Comparison of ENCODE assay signal across 34 cellular contexts in genomic region chr9:93690618-93691017, GRCh38.
"Had no signal": no experiment of that assay in that cellular context is flagged by ENCODE, and none has a peak within 500 bp of the region (broad histone marks: within the 10 kb centered on the region; RNA-seq: fewer than 3 reads in every experiment).

No MANE protein-coding gene starts in this region.

- H3K4me1 ChIP-seq: adrenal gland, ascending aorta, body of pancreas, breast epithelium had no signal

- ATAC-seq: activated naive CD4-positive, alpha-beta T cell treated with anti-CD3 and anti-CD28 coated beads, Interleukin-2, amount 50 U/mL, for 72 hours; activated naive CD8-positive, alpha-beta T cell treated with anti-CD3 and anti-CD28 coated beads, Interleukin-2, amount 50 U/mL, for 24 hours; activated T-cell treated with anti-CD3 and anti-CD28 coated beads, Interleukin-2, amount 50 U/mL, for 4 hours; activated T-cell treated with anti-CD3 and anti-CD28 coated beads, Interleukin-2, amount 50 U/mL, for 72 hours; activated T-helper 17 cell treated with anti-CD3 and anti-CD28 coated beads, Interleukin-2, amount 50 U/mL, for 72 hours; body of pancreas had no signal

- FAIRE-seq: astrocyte, bronchial epithelial cell had no signal

- H3K27me3 ChIP-seq: adrenal gland, ascending aorta, body of pancreas, brain microvascular endothelial cell, breast epithelium, cardiac muscle cell had no signal

- H3K27ac ChIP-seq: adrenal gland, ascending aorta, body of pancreas, brain microvascular endothelial cell, breast epithelium, cardiac muscle cell had no signal

- H3K4me3 ChIP-seq: adrenal gland, ascending aorta, body of pancreas, breast epithelium, cardiac muscle cell had no signal

- DNase-seq: activated effector memory CD4-positive, alpha-beta T cell treated with anti-CD3 and anti-CD28 coated beads, Interleukin-2, amount 50 U/mL, for 16 hours; activated effector memory CD4-positive, alpha-beta T cell treated with Interleukin-2 at 50 U/mL for 16 hours; activated gamma-delta T cell; activated gamma-delta T cell treated with Interleukin-2 at 50 U/mL for 16 hours; activated naive CD4-positive, alpha-beta T cell; activated naive CD4-positive, alpha-beta T cell treated with anti-CD3 and anti-CD28 coated beads for 36 hours; activated naive CD4-positive, alpha-beta T cell treated with anti-CD3 and anti-CD28 coated beads, Interleukin-2, amount 10 ng/mL, durations not matched to agents 7 days and 5 days; activated naive CD4-positive, alpha-beta T cell treated with anti-CD3 and anti-CD28 coated beads, Interleukin-2, amount 50 U/mL, for 16 hours; activated naive CD4-positive, alpha-beta T cell treated with Interleukin-2 at 50 U/mL for 16 hours; activated naive CD8-positive, alpha-beta T cell treated with anti-CD3 and anti-CD28 coated beads for 36 hours; activated naive CD8-positive, alpha-beta T cell treated with anti-CD3 and anti-CD28 coated beads, Interleukin-2, amount 10 ng/mL, durations not matched to agents 7 days and 5 days; activated naive CD8-positive, alpha-beta T cell treated with anti-CD3 and anti-CD28 coated beads, Interleukin-2, amount 50 U/mL, for 24 hours; activated T-cell treated with anti-CD3 and anti-CD28 coated beads, Interleukin-2, amount 50 U/mL, for 1 hour; activated T-cell treated with anti-CD3 and anti-CD28 coated beads, Interleukin-2, amount 50 U/mL, for 24 hours; activated T-cell treated with anti-CD3 and anti-CD28 coated beads, Interleukin-2, amount 50 U/mL, for 4 hours; activated T-cell treated with anti-CD3 and anti-CD28 coated beads, Interleukin-2, amount 50 U/mL, for 48 hours; activated T-cell treated with anti-CD3 and anti-CD28 coated beads, Interleukin-2, amount 50 U/mL, for 72 hours; adrenal gland; amniotic stem cell; amygdala; anterior cingulate cortex; aorta; body of pancreas; brain microvascular endothelial cell; caudate nucleus; central memory CD4-positive, alpha-beta T cell; cerebellar nuclear complex had no signal

- H3K36me3 ChIP-seq: adrenal gland, ascending aorta, brain microvascular endothelial cell, breast epithelium, cardiac muscle cell had no signal
